24 cellular contexts compared by ENCODE assay signal in genomic region chr2:60821133-60821469, GRCh38.
A peak's percentile ranks its signal among the peaks of the same experiment; 100 is the strongest.
DNase-seq lines count a peak whose midpoint lies in the region; ATAC-seq and TF ChIP-seq lines count a peak whose summit lies in the region.
"Had no signal": no experiment of that assay in that cellular context is flagged by ENCODE, and none has a peak within 500 bp of the region (broad histone marks: within the 10 kb centered on the region; RNA-seq: fewer than 3 reads in every experiment).

No MANE protein-coding gene starts in this region.

- TF ChIP-seq EP300 in sigmoid colon (IDR thresholded peaks at IDR 0.05), result no peak

- no peaks in the 10 kb centered on the region for H3K9me2 ChIP-seq in DOHH2 (replicated peaks; ENCODE audit: control insufficient read depth, low read length)

- DNase-seq in activated CD4-positive, alpha-beta T cell treated with anti-CD3 and anti-CD28 coated beads for 36 hours, result no peak
- DNase-seq in activated CD4-positive, alpha-beta T cell treated with anti-CD3 and anti-CD28 coated beads, Interleukin-2, amount 50 U/mL, for 48 hours, result no peak
- no peak for DNase-seq in activated T-helper 1 cell treated with anti-CD3 and anti-CD28 coated beads, Interleukin-12 subunit alpha, Interleukin-12 subunit beta, Interleukin-2, Interleukin-4 antibody, amounts not matched to agents 30 ng/mL and 10 ng/mL and 1 ng/mL, durations not matched to agents 14 hours and 24 hours and 36 hours (ENCODE audit: low spot score)
- DNase-seq in naive B cell (no peak), sigmoid colon (no peak)
- no peak for DNase-seq in NK-92 treated with Interleukin-12 subunit alpha and Interleukin-12 subunit beta, amount 100 ng/mL, for 24 hours (lab: John Stamatoyannopoulos, UW)
- DNase-seq: 8988T; activated T-cell treated with anti-CD3 and anti-CD28 coated beads for 4 hours; central memory CD4-positive, alpha-beta T cell; HFFc6; left lung; mesendoderm; NCI-H446 treated with DMSO at 0.1 percent for 48 hours; nucleus accumbens; Right ventricle myocardium superior; stimulated activated CD4-positive, alpha-beta T cell treated with anti-CD3 and anti-CD28 coated beads, Interleukin-4, amount 100 ng/mL, for 4 hours; stimulated activated naive CD4-positive, alpha-beta T cell had no signal

- WGBS in sigmoid colon, 2 donors, result 96 to 98% methylated on average over 3 of the region's 3 CpGs

- H3K4me3 ChIP-seq in DOHH2 (ENCODE audit: low read length) (no peak overlapping the region), sigmoid colon (no peak overlapping the region)
- H3K4me3 ChIP-seq: gastroesophageal sphincter, GM23338, left lung, prostate gland had no signal

- TF ChIP-seq CTCF in DOHH2 (IDR thresholded peaks at IDR 0.05; ENCODE audit: low read depth, low read length, poor library complexity, severe bottlenecking) (peak; percentile 12), sigmoid colon (IDR thresholded peaks at IDR 0.05) (no peak)

- H3K9me3 Mint-ChIP-seq in activated CD4-positive, alpha-beta T cell treated with anti-CD3 and anti-CD28 coated beads for 36 hours (ENCODE audit: low read depth), result no peaks in the 10 kb centered on the region
- H3K9me3 Mint-ChIP-seq in activated T-helper 1 cell treated with anti-CD3 and anti-CD28 coated beads, Interleukin-12 subunit alpha, Interleukin-12 subunit beta, Interleukin-2, Interleukin-4 antibody, amounts not matched to agents 30 ng/mL and 10 ng/mL and 1 ng/mL, durations not matched to agents 14 hours and 24 hours and 36 hours, result no peaks in the 10 kb centered on the region
- H3K9me3 Mint-ChIP-seq in naive B cell, result no peaks in the 10 kb centered on the region
- H3K9me3 Mint-ChIP-seq: GM23338, HFFc6, WTC11 had no signal

- H3K36me3 Mint-ChIP-seq in activated CD4-positive, alpha-beta T cell treated with anti-CD3 and anti-CD28 coated beads for 36 hours (ENCODE audit: low read depth), result peaks cover 1% of the 10 kb centered on the region
- H3K36me3 Mint-ChIP-seq in activated T-helper 1 cell treated with anti-CD3 and anti-CD28 coated beads, Interleukin-12 subunit alpha, Interleukin-12 subunit beta, Interleukin-2, Interleukin-4 antibody, amounts not matched to agents 30 ng/mL and 10 ng/mL and 1 ng/mL, durations not matched to agents 14 hours and 24 hours and 36 hours (ENCODE audit: low read depth), result no peaks in the 10 kb centered on the region
- H3K36me3 Mint-ChIP-seq in naive B cell, result no peaks in the 10 kb centered on the region
- H3K36me3 Mint-ChIP-seq: CD14-positive monocyte, WTC11 had no signal

- CTCF ChIA-PET in activated CD4-positive, alpha-beta T cell treated with anti-CD3 and anti-CD28 coated beads for 36 hours (lab: Charles Lee), result interaction anchor here (1.4 to 5.3 kb wide), 3 partner anchors 11 to 325 kb away, joined by 3 to 21 read pairs (median 6); no protein-coding TSS in a partner anchor

- H3K27ac Mint-ChIP-seq in activated CD4-positive, alpha-beta T cell treated with anti-CD3 and anti-CD28 coated beads for 36 hours, result peak overlapping the region; percentile 82
- peak overlapping the region; percentile 85 for H3K27ac Mint-ChIP-seq in activated T-helper 1 cell treated with anti-CD3 and anti-CD28 coated beads, Interleukin-12 subunit alpha, Interleukin-12 subunit beta, Interleukin-2, Interleukin-4 antibody, amounts not matched to agents 30 ng/mL and 10 ng/mL and 1 ng/mL, durations not matched to agents 14 hours and 24 hours and 36 hours
- peak overlapping the region in 5 of 6 donors; percentile 4 to 62 (median 21) for H3K27ac Mint-ChIP-seq in naive B cell
- H3K27ac Mint-ChIP-seq: GM23338, HFFc6, WTC11 had no signal

- no peaks in the 10 kb centered on the region for H3K9me3 ChIP-seq in DOHH2 (ENCODE audit: control insufficient read depth, insufficient read depth, low read length)
- H3K9me3 ChIP-seq in sigmoid colon, result no peaks in the 10 kb centered on the region
- H3K9me3 ChIP-seq: gastroesophageal sphincter, left lung, prostate gland had no signal

- H3K27me3 ChIP-seq in DOHH2 (ENCODE audit: control insufficient read depth, low read length) (no peaks in the 10 kb centered on the region), sigmoid colon (no peaks in the 10 kb centered on the region)
- H3K27me3 ChIP-seq: gastroesophageal sphincter, left lung had no signal

- POLR2A ChIA-PET in activated CD4-positive, alpha-beta T cell treated with anti-CD3 and anti-CD28 coated beads for 36 hours (lab: Charles Lee), result interaction anchor here (1.0 kb wide), 1 partner anchor 61 kb away, joined by 4 read pairs; no protein-coding TSS in a partner anchor

- no peaks in the 10 kb centered on the region for H3K36me3 ChIP-seq in DOHH2 (ENCODE audit: control insufficient read depth, low read length)
- no peaks in the 10 kb centered on the region for H3K36me3 ChIP-seq in sigmoid colon
- H3K36me3 ChIP-seq: gastroesophageal sphincter, left lung, prostate gland had no signal

- no peaks in the 10 kb centered on the region for H4K20me1 ChIP-seq in DOHH2 (ENCODE audit: control insufficient read depth, insufficient read depth, low read depth, low read length)

- H3K4me1 Mint-ChIP-seq in activated CD4-positive, alpha-beta T cell treated with anti-CD3 and anti-CD28 coated beads for 36 hours, result peaks cover 56% of the 10 kb centered on the region
- peaks cover 51% of the 10 kb centered on the region for H3K4me1 Mint-ChIP-seq in activated T-helper 1 cell treated with anti-CD3 and anti-CD28 coated beads, Interleukin-12 subunit alpha, Interleukin-12 subunit beta, Interleukin-2, Interleukin-4 antibody, amounts not matched to agents 30 ng/mL and 10 ng/mL and 1 ng/mL, durations not matched to agents 14 hours and 24 hours and 36 hours (ENCODE audit: low read depth)
- H3K4me1 Mint-ChIP-seq in naive B cell, result peaks cover 42 to 78% (median 53%) of the 10 kb centered on the region in 3 donors
- H3K4me1 Mint-ChIP-seq: GM23338 had no signal

- intact Hi-C loops in activated CD4-positive, alpha-beta T cell treated with anti-CD3 and anti-CD28 coated beads for 36 hours (cut with DNase I, micrococcal nuclease), result no loop called here
- intact Hi-C loops in activated T-helper 1 cell treated with anti-CD3 and anti-CD28 coated beads, Interleukin-12 subunit alpha, Interleukin-12 subunit beta, Interleukin-2, Interleukin-4 antibody, amounts not matched to agents 30 ng/mL and 10 ng/mL and 1 ng/mL, durations not matched to agents 14 hours and 24 hours and 36 hours (cut with micrococcal nuclease), result no loop called here
- intact Hi-C loops in sigmoid colon (cut with DNase I), result no loop called here

- H3F3A ChIP-seq in DOHH2 (ENCODE audit: control insufficient read depth, insufficient read depth), result no peaks in the 10 kb centered on the region

- 0 out of 2 replicates have a peak overlapping the region, but pooled peaks have one; percentile 44 for H3K27ac ChIP-seq in DOHH2 (ENCODE audit: low read depth, low read length)
- no peak overlapping the region for H3K27ac ChIP-seq in sigmoid colon
- H3K27ac ChIP-seq: gastroesophageal sphincter, left lung, prostate gland had no signal

- no peaks in the 10 kb centered on the region for H3K27me3 Mint-ChIP-seq in activated CD4-positive, alpha-beta T cell treated with anti-CD3 and anti-CD28 coated beads for 36 hours
- no peaks in the 10 kb centered on the region for H3K27me3 Mint-ChIP-seq in activated T-helper 1 cell treated with anti-CD3 and anti-CD28 coated beads, Interleukin-12 subunit alpha, Interleukin-12 subunit beta, Interleukin-2, Interleukin-4 antibody, amounts not matched to agents 30 ng/mL and 10 ng/mL and 1 ng/mL, durations not matched to agents 14 hours and 24 hours and 36 hours (ENCODE audit: insufficient read depth)
- H3K27me3 Mint-ChIP-seq in naive B cell, result no peaks in the 10 kb centered on the region

- peak overlapping the region; percentile 32; the same call in 1 of the 2 replicates for H3K4me2 ChIP-seq in DOHH2 (ENCODE audit: low read length)
- H3K4me2 ChIP-seq: GM23338 had no signal

- H3K4me1 ChIP-seq in DOHH2 (ENCODE audit: control insufficient read depth, low read length) (peaks cover 91% of the 10 kb centered on the region), sigmoid colon (no peaks in the 10 kb centered on the region)
- H3K4me1 ChIP-seq: gastroesophageal sphincter, left lung, prostate gland had no signal

- H3K79me2 ChIP-seq in DOHH2 (ENCODE audit: control insufficient read depth, low read length), result no peaks in the 10 kb centered on the region

- no peak overlapping the region for H3K4me3 Mint-ChIP-seq in activated CD4-positive, alpha-beta T cell treated with anti-CD3 and anti-CD28 coated beads for 36 hours
- peak overlapping the region; percentile 19 for H3K4me3 Mint-ChIP-seq in activated T-helper 1 cell treated with anti-CD3 and anti-CD28 coated beads, Interleukin-12 subunit alpha, Interleukin-12 subunit beta, Interleukin-2, Interleukin-4 antibody, amounts not matched to agents 30 ng/mL and 10 ng/mL and 1 ng/mL, durations not matched to agents 14 hours and 24 hours and 36 hours
- H3K4me3 Mint-ChIP-seq in naive B cell, result no peak overlapping the region
- H3K4me3 Mint-ChIP-seq: CD14-positive monocyte, GM23338, HFFc6, WTC11 had no signal

- TF ChIP-seq POLR2A in sigmoid colon (IDR thresholded peaks at IDR 0.05), result no peak

- no peak for ATAC-seq in activated CD4-positive, alpha-beta T cell treated with anti-CD3 and anti-CD28 coated beads for 36 hours
- ATAC-seq in naive B cell (ENCODE audit: low read depth in 2 of 2) (no peak), HG02981 (IDR thresholded peaks at IDR 0.05; ENCODE audit: unreplicated experiment) (no peak)
- ATAC-seq: gastroesophageal sphincter, GM23338, left lung, WTC11 had no signal

Comparison
In these comparisons a context has a peak if more than half of its experiments do, and no peak if none do; other contexts are left out.
1. H3K27ac Mint-ChIP-seq: peak in every context shown above with its lines; median percentile 85 in activated T-helper 1 cell treated with anti-CD3 and anti-CD28 coated beads, Interleukin-12 subunit alpha, Interleukin-12 subunit beta, Interleukin-2, Interleukin-4 antibody, amounts not matched to agents 30 ng/mL and 10 ng/mL and 1 ng/mL, durations not matched to agents 14 hours and 24 hours and 36 hours; 82 in activated CD4-positive, alpha-beta T cell treated with anti-CD3 and anti-CD28 coated beads for 36 hours; 21 in naive B cell.